ENCODE assay signal across 22 cellular contexts in genomic region chr3:52140792-52141191, GRCh38. TPM values are rescaled to one million over a fixed set of nuclear protein-coding genes. Genes with fewer than 3 reads are reported as not detected.
"Had no signal": no experiment of that assay in that cellular context is flagged by ENCODE, and none has a peak within 500 bp of the region (broad histone marks: within the 10 kb centered on the region; RNA-seq: fewer than 3 reads in every experiment).

No MANE protein-coding gene starts in this region.

- H3K27ac ChIP-seq: esophagus squamous epithelium, prostate gland, right lobe of liver, testis, upper lobe of left lung had no signal

- H3K9me3 ChIP-seq: ascending aorta, esophagus squamous epithelium, prostate gland, right lobe of liver, testis, upper lobe of left lung had no signal

- ATAC-seq: activated CD8-positive, alpha-beta T cell treated with anti-CD3 and anti-CD28 coated beads, Interleukin-2, amount 10 ng/mL, durations not matched to agents 7 days and 5 days; effector memory CD8-positive, alpha-beta T cell; left colon; right lobe of liver; stimulated activated memory B cell treated with anti-CD40 and anti-IgM and Interleukin-4, amounts not matched to agents 10 μg/mL and 1 μg/mL and 100 μg/mL, for 72 hours had no signal

- H3K27ac Mint-ChIP-seq: activated CD8-positive, alpha-beta T cell treated with anti-CD3 and anti-CD28 coated beads, Interleukin-2, amount 10 ng/mL, durations not matched to agents 7 days and 5 days; mesothelial cell of epicardium; stimulated activated memory B cell treated with anti-CD40 and anti-IgM and Interleukin-4, amounts not matched to agents 10 μg/mL and 1 μg/mL and 100 μg/mL, for 72 hours had no signal

- H3K36me3 Mint-ChIP-seq: mesothelial cell of epicardium; stimulated activated memory B cell treated with anti-CD40 and anti-IgM and Interleukin-4, amounts not matched to agents 10 μg/mL and 1 μg/mL and 100 μg/mL, for 72 hours had no signal

- H3K4me1 ChIP-seq: ascending aorta, right lobe of liver had no signal

- H3K4me3 Mint-ChIP-seq: activated CD8-positive, alpha-beta T cell treated with anti-CD3 and anti-CD28 coated beads, Interleukin-2, amount 10 ng/mL, durations not matched to agents 7 days and 5 days; effector memory CD8-positive, alpha-beta T cell; mesothelial cell of epicardium; stimulated activated memory B cell treated with anti-CD40 and anti-IgM and Interleukin-4, amounts not matched to agents 10 μg/mL and 1 μg/mL and 100 μg/mL, for 72 hours had no signal

- H3K27me3 Mint-ChIP-seq: effector memory CD8-positive, alpha-beta T cell; stimulated activated memory B cell treated with anti-CD40 and anti-IgM and Interleukin-4, amounts not matched to agents 10 μg/mL and 1 μg/mL and 100 μg/mL, for 72 hours had no signal

- H3K4me3 ChIP-seq: ascending aorta, esophagus squamous epithelium, lung, prostate gland, right lobe of liver, testis, upper lobe of left lung had no signal

- H3K9me3 Mint-ChIP-seq: effector memory CD8-positive, alpha-beta T cell; mesothelial cell of epicardium; stimulated activated memory B cell treated with anti-CD40 and anti-IgM and Interleukin-4, amounts not matched to agents 10 μg/mL and 1 μg/mL and 100 μg/mL, for 72 hours had no signal

- DNase-seq: activated CD4-positive, alpha-beta T cell treated with anti-CD3 and anti-CD28 coated beads for 48 hours; activated CD4-positive, CD25-positive, alpha-beta regulatory T cell; activated CD8-positive, alpha-beta T cell treated with anti-CD3 and anti-CD28 coated beads, Interleukin-2, amount 10 ng/mL, durations not matched to agents 7 days and 5 days; activated effector memory CD4-positive, alpha-beta T cell treated with Interleukin-2 at 50 U/mL for 16 hours; activated naive CD4-positive, alpha-beta T cell treated with anti-CD3 and anti-CD28 coated beads, Interleukin-2, amount 50 U/mL, for 16 hours; activated T-cell treated with anti-CD3 and anti-CD28 coated beads, Interleukin-2, amount 50 U/mL, for 48 hours; dermis blood vessel endothelial cell; effector memory CD8-positive, alpha-beta T cell; esophagus squamous epithelium; hippocampal formation; islet precursor cell; left colon; stimulated activated CD4-positive, alpha-beta T cell treated with anti-CD3 and anti-CD28 coated beads, Interleukin-4, amount 100 ng/mL, for 4 hours; T1000; testis; upper lobe of left lung had no signal

- H3K36me3 ChIP-seq: ascending aorta, prostate gland, right lobe of liver had no signal

- H3K27me3 ChIP-seq: ascending aorta, esophagus squamous epithelium, right lobe of liver, testis, upper lobe of left lung had no signal

RNA-seq across cellular contexts. Expression of gene POC1A, which starts 13.4 kb away (rescaled TPM):
- total RNA-seq: ascending aorta had no signal
